Comparison of ENCODE assay signal across 11 cellular contexts in genomic region chr11:114161486-114162250, GRCh38.
DNase-seq lines count a peak whose midpoint lies in the region; ATAC-seq and TF ChIP-seq lines count a peak whose summit lies in the region.
"Had no signal": no experiment of that assay in that cellular context is flagged by ENCODE, and none has a peak within 500 bp of the region (broad histone marks: within the 10 kb centered on the region; RNA-seq: fewer than 3 reads in every experiment).

No MANE protein-coding gene starts in this region.

- CTCF ChIA-PET in MCF 10A (lab: Yijun Ruan, JAX), result interaction anchor here (0.6 to 1.3 kb wide), 2 partner anchors 13 to 64 kb away, joined by 3 read pairs; no protein-coding TSS in a partner anchor
- CTCF ChIA-PET in mammary epithelial cell (lab: Charles Lee; ENCODE audit: low non-redundant PET), result no interaction called here

- H4K20me1 ChIP-seq in mammary epithelial cell (ENCODE audit: insufficient read depth, low read length), result no peaks in the 10 kb centered on the region

- H3K27me3 ChIP-seq in mammary epithelial cell (ENCODE audit: insufficient read depth, low read length) (no peaks in the 10 kb centered on the region), dorsolateral prefrontal cortex (no peaks in the 10 kb centered on the region), neutrophil (no peaks in the 10 kb centered on the region), transverse colon (no peaks in the 10 kb centered on the region), brain microvascular endothelial cell (replicated peaks) (peaks cover 2% of the 10 kb centered on the region)

- H3K9me3 ChIP-seq in mammary epithelial cell (replicated peaks; ENCODE audit: insufficient read depth, low read length) (no peaks in the 10 kb centered on the region), neutrophil (no peaks in the 10 kb centered on the region), transverse colon (no peaks in the 10 kb centered on the region)

- DNase-seq in MCF 10A (ENCODE audit: unreplicated experiment) (no peak), mammary epithelial cell (no peak), dorsolateral prefrontal cortex (peak in 1 of 10 donors; percentile 19), transverse colon (no peak), brain microvascular endothelial cell (no peak), CD14-positive monocyte (ENCODE audit: low spot score) (no peak)
- DNase-seq: activated T-cell treated with anti-CD3 and anti-CD28 coated beads, Interleukin-2, amount 50 U/mL, for 1 hour; NCI-H1048; occipital lobe had no signal

- H3K27ac ChIP-seq in mammary epithelial cell (ENCODE audit: insufficient read depth, low read depth, low read length), result no peak overlapping the region
- peak overlapping the region; percentile 97 to 100 (median 100) for H3K27ac ChIP-seq in dorsolateral prefrontal cortex
- peak overlapping the region; percentile 81 for H3K27ac ChIP-seq in neutrophil
- H3K27ac ChIP-seq in transverse colon, result peak overlapping the region; percentile 94 to 96 (median 96)
- no peak overlapping the region for H3K27ac ChIP-seq in brain microvascular endothelial cell

- H3K4me3 ChIP-seq in mammary epithelial cell (replicated peaks in 1 of 3; ENCODE audit: insufficient read depth in 1 of 3, low read depth in 2 of 3, low read length in 3 of 3), result no peak overlapping the region
- peak overlapping the region in 2 of 59 donors; percentile 19 to 41 for H3K4me3 ChIP-seq in dorsolateral prefrontal cortex
- H3K4me3 ChIP-seq in neutrophil (ENCODE audit: low read depth in 1 of 2, low read length in 1 of 2), result no peak overlapping the region
- H3K4me3 ChIP-seq in transverse colon, result no peak overlapping the region
- no peak overlapping the region for H3K4me3 ChIP-seq in brain microvascular endothelial cell (ENCODE audit: low read depth, low read length)

- BruUV-seq in MCF 10A (replicated peaks; lab: Mats Ljungman, UMichigan), result TSS peak; percentile 46
- no TSS peak for BruUV-seq in mammary epithelial cell (replicated peaks; lab: Mats Ljungman, UMichigan)

- peaks cover 89% of the 10 kb centered on the region for H3K4me1 Mint-ChIP-seq in MCF 10A (ENCODE audit: insufficient read depth, unreplicated experiment)
- peaks cover 97% of the 10 kb centered on the region for H3K4me1 Mint-ChIP-seq in CD14-positive monocyte

- no peak for ATAC-seq in HG02642 (IDR thresholded peaks at IDR 0.05; ENCODE audit: poor library complexity, unreplicated experiment)

- no peak overlapping the region for H2AFZ ChIP-seq in mammary epithelial cell (ENCODE audit: low read depth, low read length)

- H3K36me3 Mint-ChIP-seq in MCF 10A (ENCODE audit: insufficient read depth, unreplicated experiment) (peaks cover 100% of the 10 kb centered on the region), CD14-positive monocyte (peaks cover 20 to 27% of the 10 kb centered on the region in 2 donors)

- in situ Hi-C loops in mammary epithelial cell (cut with MboI; ENCODE audit: low sequenced_read_pairs in 2 of 2), result no loop called here
- in situ Hi-C loops in transverse colon (cut with MboI; ENCODE audit: low pct_ligation_motif_present in 1 of 4, low pct_unique_long_range_greater_than_20kb in 1 of 4, low sequenced_read_pairs in 3 of 4), result no loop called here
- in situ Hi-C loops in brain microvascular endothelial cell (cut with HindIII; ENCODE audit: low pct_ligation_motif_present, low sequenced_read_pairs), result no loop called here

- H3K4me1 ChIP-seq in mammary epithelial cell (ENCODE audit: insufficient read depth, low read length), result peaks cover 59% of the 10 kb centered on the region
- peaks cover 41 to 50% of the 10 kb centered on the region in 2 experiments for H3K4me1 ChIP-seq in neutrophil (ENCODE audit: control insufficient read depth in 1 of 2, insufficient read depth in 1 of 2, low read depth in 1 of 2, low read length in 1 of 2)
- peaks cover 82 to 94% (median 85%) of the 10 kb centered on the region in 4 donors for H3K4me1 ChIP-seq in transverse colon

- intact Hi-C loops in MCF 10A (cut with micrococcal nuclease), result loop anchor here (5.0 kb wide), 1 partner anchor 79 kb away; no protein-coding TSS in a partner anchor
- intact Hi-C loops in mammary epithelial cell (cut with micrococcal nuclease), result loop anchor here (5.0 to 10.0 kb wide), 5 partner anchors 97 to 847 kb away; partner anchors contain the start of genes C11orf71, NNMT, RBM7 and TTC12
- intact Hi-C loops in dorsolateral prefrontal cortex (cut with DNase I), result loop anchor here (1.0 to 2.0 kb wide), 3 partner anchors 17 to 102 kb away; partner anchors contain the start of gene ZBTB16 (in 1 of the 2)
- intact Hi-C loops in transverse colon (cut with DNase I; ENCODE audit: low total_unique reads), result loop anchor here (2.0 to 5.0 kb wide), 2 partner anchors 36 to 111 kb away; no protein-coding TSS in a partner anchor
- intact Hi-C loops in CD14-positive monocyte (cut with micrococcal nuclease), result loop anchor here in 1 of 2 donors (5.0 kb wide), 1 partner anchor 84 kb away; no protein-coding TSS in a partner anchor

- TF ChIP-seq EP300 in transverse colon (IDR thresholded peaks at IDR 0.05; ENCODE audit: low read depth), result no peak

- WGBS in mammary epithelial cell (ENCODE audit: low coverage, missing lambda C conversion rate), result 93% methylated on average over 9 of the region's 9 CpGs
- 85 to 93% methylated on average over 6 to 9 of the region's 9 CpGs for WGBS in transverse colon (ENCODE audit: low coverage in 1 of 2), 2 donors

- H3K79me2 ChIP-seq in mammary epithelial cell (ENCODE audit: insufficient read depth, low read length), result no peaks in the 10 kb centered on the region

- dilution Hi-C loops in mammary epithelial cell (cut with HindIII; ENCODE audit: low sequenced_read_pairs), result no loop called here

- H3K4me3 Mint-ChIP-seq in MCF 10A (ENCODE audit: unreplicated experiment), result peak overlapping the region; percentile 26
- H3K4me3 Mint-ChIP-seq in CD14-positive monocyte, result no peak overlapping the region

- H3K9me3 Mint-ChIP-seq in MCF 10A (ENCODE audit: unreplicated experiment) (no peaks in the 10 kb centered on the region), CD14-positive monocyte (peaks cover 0 to 5% (median 2%) of the 10 kb centered on the region in 7 donors)

- H3K4me2 ChIP-seq in mammary epithelial cell (ENCODE audit: insufficient read depth, low read depth, low read length), result no peak overlapping the region

- TF ChIP-seq CTCF in MCF 10A (IDR thresholded peaks at IDR 0.05; ENCODE audit: unreplicated experiment) (no peak), mammary epithelial cell (conservative IDR thresholded peaks at IDR 0.05 in 1 of 2, IDR thresholded peaks at IDR 0.05 in 1 of 2; ENCODE audit: extremely low read depth in 1 of 2, insufficient read depth in 1 of 2, low read depth in 1 of 2, low read length in 2 of 2) (no peak), dorsolateral prefrontal cortex (IDR thresholded peaks at IDR 0.05 in 54 of 56, conservative IDR thresholded peaks at IDR 0.05 in 2 of 56; ENCODE audit: low read depth in 1 of 56, partially characterized antibody in 56 of 56) (no peak), neutrophil (IDR thresholded peaks at IDR 0.05) (no peak), transverse colon (IDR thresholded peaks at IDR 0.05) (no peak), brain microvascular endothelial cell (IDR thresholded peaks at IDR 0.05; ENCODE audit: low read depth, low read length, missing control alignments) (no peak), CD14-positive monocyte (IDR thresholded peaks at IDR 0.05) (no peak)

- peak overlapping the region; percentile 99 for H3K27ac Mint-ChIP-seq in MCF 10A (ENCODE audit: low read depth, unreplicated experiment)
- H3K27ac Mint-ChIP-seq in CD14-positive monocyte, result peak overlapping the region in 3 of 7 donors; percentile 6 to 88 (median 62)

- no peaks in the 10 kb centered on the region for H3K36me3 ChIP-seq in mammary epithelial cell (ENCODE audit: insufficient read depth, low read length)
- no peaks in the 10 kb centered on the region for H3K36me3 ChIP-seq in neutrophil
- peaks cover 0 to 9% (median 0%) of the 10 kb centered on the region in 4 donors for H3K36me3 ChIP-seq in transverse colon
- H3K36me3 ChIP-seq in brain microvascular endothelial cell (replicated peaks), result no peaks in the 10 kb centered on the region

- no peak for TF ChIP-seq POLR2A in transverse colon (IDR thresholded peaks at IDR 0.05)

- POLR2A ChIA-PET in MCF 10A (lab: Yijun Ruan, JAX), result interaction anchor here (0.6 to 33.6 kb wide), 19 partner anchors 2 to 254 kb away, joined by 3 to 1399 read pairs (median 22); partner anchors contain the start of genes NNMT and ZBTB16

- H3K27me3 Mint-ChIP-seq in MCF 10A (ENCODE audit: insufficient read depth, unreplicated experiment), result no peaks in the 10 kb centered on the region
- peaks cover 0 to 1% (median 0%) of the 10 kb centered on the region in 3 donors for H3K27me3 Mint-ChIP-seq in CD14-positive monocyte (ENCODE audit: low read depth in 3 of 3)

- no peak overlapping the region for H3K9ac ChIP-seq in mammary epithelial cell (ENCODE audit: insufficient read depth, low read length)

Comparison
In these comparisons a context has a peak if more than half of its experiments do, and no peak if none do; other contexts are left out.
1. H3K27ac ChIP-seq: peak in dorsolateral prefrontal cortex (59 of 59), neutrophil (single experiment) and transverse colon (4 of 4); none in mammary epithelial cell (single experiment) and brain microvascular endothelial cell (single experiment).